In the genomic region with DNA sequence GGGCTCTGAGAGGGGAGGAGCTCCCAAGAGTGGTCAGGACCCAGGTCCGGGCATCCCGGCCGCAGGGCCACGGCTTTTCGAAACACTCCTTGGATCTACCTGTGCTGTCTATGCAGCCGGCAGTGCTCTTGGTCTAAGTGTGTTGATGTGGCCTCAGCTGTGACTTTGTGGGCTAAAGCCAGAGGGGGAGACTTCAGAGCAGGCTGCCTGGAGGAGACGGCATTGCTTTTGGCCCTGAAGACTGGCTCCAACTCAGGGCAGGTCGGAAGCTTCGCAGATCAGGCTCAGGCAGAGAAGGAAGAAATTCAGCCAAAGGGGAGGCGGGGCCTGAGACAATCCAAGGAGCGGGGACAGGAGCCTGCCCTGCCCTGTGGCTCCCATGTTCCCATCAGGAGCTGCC, we compare ENCODE assay signal across 1 cellular context.
TF ChIP-seq lines count a peak whose summit lies in the region.

No MANE protein-coding gene starts in this region.

TF ChIP-seq in IMR-90, 13 proteins besides CTCF, POLR2A, EP300 and RAD21:
- TF ChIP-seq FOS (IDR thresholded peaks at IDR 0.05; ENCODE audit: low read depth, low read length): no peak
- TF ChIP-seq RCOR1 (IDR thresholded peaks at IDR 0.05; ENCODE audit: insufficient replicate concordance, low read length): no peak
- TF ChIP-seq, protein P1, sequence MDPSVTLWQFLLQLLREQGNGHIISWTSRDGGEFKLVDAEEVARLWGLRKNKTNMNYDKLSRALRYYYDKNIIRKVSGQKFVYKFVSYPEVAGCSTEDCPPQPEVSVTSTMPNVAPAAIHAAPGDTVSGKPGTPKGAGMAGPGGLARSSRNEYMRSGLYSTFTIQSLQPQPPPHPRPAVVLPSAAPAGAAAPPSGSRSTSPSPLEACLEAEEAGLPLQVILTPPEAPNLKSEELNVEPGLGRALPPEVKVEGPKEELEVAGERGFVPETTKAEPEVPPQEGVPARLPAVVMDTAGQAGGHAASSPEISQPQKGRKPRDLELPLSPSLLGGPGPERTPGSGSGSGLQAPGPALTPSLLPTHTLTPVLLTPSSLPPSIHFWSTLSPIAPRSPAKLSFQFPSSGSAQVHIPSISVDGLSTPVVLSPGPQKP (IDR thresholded peaks at IDR 0.05; ENCODE audit: borderline replicate concordance, low read depth, low read length): no peak
- TF ChIP-seq MXI1 (IDR thresholded peaks at IDR 0.05; ENCODE audit: borderline replicate concordance, low read depth, low read length): no peak
- TF ChIP-seq SMC3 (IDR thresholded peaks at IDR 0.05; ENCODE audit: low read depth, low read length): no peak
- no peak for TF ChIP-seq NFE2L2 (IDR thresholded peaks at IDR 0.05; ENCODE audit: low read depth, low read length)
- TF ChIP-seq RFX5 (IDR thresholded peaks at IDR 0.05; ENCODE audit: low read depth, low read length): no peak
- no peak for TF ChIP-seq MAFK (IDR thresholded peaks at IDR 0.05; ENCODE audit: low read depth, low read length)
- no peak for TF ChIP-seq CEBPB (IDR thresholded peaks at IDR 0.05; ENCODE audit: low read depth, low read length)
- TF ChIP-seq, protein P2, sequence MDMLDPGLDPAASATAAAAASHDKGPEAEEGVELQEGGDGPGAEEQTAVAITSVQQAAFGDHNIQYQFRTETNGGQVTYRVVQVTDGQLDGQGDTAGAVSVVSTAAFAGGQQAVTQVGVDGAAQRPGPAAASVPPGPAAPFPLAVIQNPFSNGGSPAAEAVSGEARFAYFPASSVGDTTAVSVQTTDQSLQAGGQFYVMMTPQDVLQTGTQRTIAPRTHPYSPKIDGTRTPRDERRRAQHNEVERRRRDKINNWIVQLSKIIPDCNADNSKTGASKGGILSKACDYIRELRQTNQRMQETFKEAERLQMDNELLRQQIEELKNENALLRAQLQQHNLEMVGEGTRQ (IDR thresholded peaks at IDR 0.05; ENCODE audit: low read depth, low read length): no peak
- no peak for TF ChIP-seq BHLHE40 (IDR thresholded peaks at IDR 0.05; ENCODE audit: low read depth, low read length)
- no peak for TF ChIP-seq MAZ (IDR thresholded peaks at IDR 0.05; ENCODE audit: borderline replicate concordance, low read depth, low read length)
- no peak for TF ChIP-seq CHD1 (IDR thresholded peaks at IDR 0.05; ENCODE audit: low read depth, low read length)
